ENCODE assay signal across 1 cellular context in the genomic region with DNA sequence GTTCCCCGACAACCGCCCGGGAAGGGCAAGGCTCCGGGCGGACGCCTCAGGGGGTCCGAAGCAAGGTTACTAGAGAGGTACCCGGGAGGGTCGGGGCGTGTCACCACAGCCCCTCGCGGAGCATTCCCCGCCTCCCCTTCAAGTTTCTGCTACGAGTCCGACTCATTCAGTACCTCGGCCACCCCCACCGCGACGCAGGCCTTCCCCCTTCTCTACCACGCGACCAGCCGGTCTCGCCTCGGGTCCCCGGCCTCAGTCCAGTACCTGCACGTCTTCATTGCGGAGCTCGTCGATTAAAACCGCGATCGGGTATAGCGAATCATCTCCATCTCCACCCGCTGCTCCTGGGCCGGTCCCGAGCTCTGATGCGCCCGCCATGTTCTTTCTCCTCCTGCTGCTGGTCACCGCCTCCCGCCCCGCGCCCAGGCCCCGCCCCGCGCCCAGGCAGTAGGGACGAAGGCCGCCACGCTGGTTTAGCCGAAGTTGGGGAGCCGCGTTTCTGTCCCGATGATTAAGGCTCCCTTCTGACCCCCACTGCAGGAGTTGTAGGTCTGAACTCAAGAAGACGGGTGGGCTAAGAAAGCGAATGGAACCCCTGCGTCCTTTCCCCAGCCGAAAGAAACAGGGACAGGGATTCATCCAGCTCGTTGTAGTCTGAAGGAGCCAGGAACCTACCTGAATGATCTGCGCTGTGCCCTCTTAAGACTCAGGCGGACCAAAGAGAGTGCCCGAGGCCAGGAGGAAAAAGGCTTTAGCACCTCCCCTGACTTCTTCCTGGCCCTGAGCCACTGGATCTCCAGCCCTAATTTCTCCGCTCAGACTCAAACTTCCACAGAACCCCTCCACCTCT.
TF ChIP-seq lines count a peak whose summit lies in the region.

A gene (minus strand): TSS at position 406 of the 850 bp plus-strand sequence. CDS start 28 bp downstream, at position 378.

TF ChIP-seq in HEK293, 187 proteins besides CTCF, POLR2A, EP300 and RAD21 (continued from another document and continues in another):
- no peak for TF ChIP-seq ZNF174 (tag by site-specific recombination; IDR thresholded peaks at IDR 0.05)
- TF ChIP-seq ZNF701 (tag by site-specific recombination; IDR thresholded peaks at IDR 0.05) = no peak
- TF ChIP-seq, protein P1, sequence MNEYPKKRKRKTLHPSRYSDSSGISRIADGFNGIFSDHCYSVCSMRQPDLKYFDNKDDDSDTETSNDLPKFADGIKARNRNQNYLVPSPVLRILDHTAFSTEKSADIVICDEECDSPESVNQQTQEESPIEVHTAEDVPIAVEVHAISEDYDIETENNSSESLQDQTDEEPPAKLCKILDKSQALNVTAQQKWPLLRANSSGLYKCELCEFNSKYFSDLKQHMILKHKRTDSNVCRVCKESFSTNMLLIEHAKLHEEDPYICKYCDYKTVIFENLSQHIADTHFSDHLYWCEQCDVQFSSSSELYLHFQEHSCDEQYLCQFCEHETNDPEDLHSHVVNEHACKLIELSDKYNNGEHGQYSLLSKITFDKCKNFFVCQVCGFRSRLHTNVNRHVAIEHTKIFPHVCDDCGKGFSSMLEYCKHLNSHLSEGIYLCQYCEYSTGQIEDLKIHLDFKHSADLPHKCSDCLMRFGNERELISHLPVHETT (tag by site-specific recombination; IDR thresholded peaks at IDR 0.05) = no peak
- TF ChIP-seq, protein P2, sequence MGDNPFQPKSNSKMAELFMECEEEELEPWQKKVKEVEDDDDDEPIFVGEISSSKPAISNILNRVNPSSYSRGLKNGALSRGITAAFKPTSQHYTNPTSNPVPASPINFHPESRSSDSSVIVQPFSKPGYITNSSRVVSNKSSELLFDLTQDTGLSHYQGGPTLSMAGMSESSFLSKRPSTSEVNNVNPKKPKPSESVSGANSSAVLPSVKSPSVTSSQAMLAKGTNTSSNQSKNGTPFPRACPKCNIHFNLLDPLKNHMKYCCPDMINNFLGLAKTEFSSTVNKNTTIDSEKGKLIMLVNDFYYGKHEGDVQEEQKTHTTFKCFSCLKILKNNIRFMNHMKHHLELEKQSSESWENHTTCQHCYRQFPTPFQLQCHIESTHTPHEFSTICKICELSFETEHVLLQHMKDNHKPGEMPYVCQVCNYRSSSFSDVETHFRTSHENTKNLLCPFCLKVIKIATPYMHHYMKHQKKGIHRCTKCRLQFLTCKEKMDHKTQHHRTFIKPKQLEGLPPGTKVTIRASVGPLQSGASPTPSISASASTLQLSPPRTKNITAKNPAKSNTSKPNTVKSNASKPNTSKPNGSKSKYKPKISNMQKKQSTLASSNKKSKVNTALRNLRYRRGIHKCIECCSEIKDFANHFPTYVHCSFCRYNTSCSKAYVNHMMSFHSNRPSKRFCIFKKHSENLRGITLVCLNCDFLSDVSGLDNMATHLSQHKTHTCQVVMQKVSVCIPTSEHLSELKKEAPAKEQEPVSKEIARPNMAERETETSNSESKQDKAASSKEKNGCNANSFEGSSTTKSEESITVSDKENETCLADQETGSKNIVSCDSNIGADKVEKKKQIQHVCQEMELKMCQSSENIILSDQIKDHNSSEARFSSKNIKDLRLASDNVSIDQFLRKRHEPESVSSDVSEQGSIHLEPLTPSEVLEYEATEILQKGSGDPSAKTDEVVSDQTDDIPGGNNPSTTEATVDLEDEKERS (tag by site-specific recombination; IDR thresholded peaks at IDR 0.05) = no peak
- TF ChIP-seq ZNF350 (tag by site-specific recombination; IDR thresholded peaks at IDR 0.05) = no peak
- TF ChIP-seq ZNF433 (tag by site-specific recombination; IDR thresholded peaks at IDR 0.05; ENCODE audit: low read depth) = no peak
- no peak for TF ChIP-seq ZNF664 (tag by site-specific recombination; IDR thresholded peaks at IDR 0.05)
- TF ChIP-seq, protein P3, sequence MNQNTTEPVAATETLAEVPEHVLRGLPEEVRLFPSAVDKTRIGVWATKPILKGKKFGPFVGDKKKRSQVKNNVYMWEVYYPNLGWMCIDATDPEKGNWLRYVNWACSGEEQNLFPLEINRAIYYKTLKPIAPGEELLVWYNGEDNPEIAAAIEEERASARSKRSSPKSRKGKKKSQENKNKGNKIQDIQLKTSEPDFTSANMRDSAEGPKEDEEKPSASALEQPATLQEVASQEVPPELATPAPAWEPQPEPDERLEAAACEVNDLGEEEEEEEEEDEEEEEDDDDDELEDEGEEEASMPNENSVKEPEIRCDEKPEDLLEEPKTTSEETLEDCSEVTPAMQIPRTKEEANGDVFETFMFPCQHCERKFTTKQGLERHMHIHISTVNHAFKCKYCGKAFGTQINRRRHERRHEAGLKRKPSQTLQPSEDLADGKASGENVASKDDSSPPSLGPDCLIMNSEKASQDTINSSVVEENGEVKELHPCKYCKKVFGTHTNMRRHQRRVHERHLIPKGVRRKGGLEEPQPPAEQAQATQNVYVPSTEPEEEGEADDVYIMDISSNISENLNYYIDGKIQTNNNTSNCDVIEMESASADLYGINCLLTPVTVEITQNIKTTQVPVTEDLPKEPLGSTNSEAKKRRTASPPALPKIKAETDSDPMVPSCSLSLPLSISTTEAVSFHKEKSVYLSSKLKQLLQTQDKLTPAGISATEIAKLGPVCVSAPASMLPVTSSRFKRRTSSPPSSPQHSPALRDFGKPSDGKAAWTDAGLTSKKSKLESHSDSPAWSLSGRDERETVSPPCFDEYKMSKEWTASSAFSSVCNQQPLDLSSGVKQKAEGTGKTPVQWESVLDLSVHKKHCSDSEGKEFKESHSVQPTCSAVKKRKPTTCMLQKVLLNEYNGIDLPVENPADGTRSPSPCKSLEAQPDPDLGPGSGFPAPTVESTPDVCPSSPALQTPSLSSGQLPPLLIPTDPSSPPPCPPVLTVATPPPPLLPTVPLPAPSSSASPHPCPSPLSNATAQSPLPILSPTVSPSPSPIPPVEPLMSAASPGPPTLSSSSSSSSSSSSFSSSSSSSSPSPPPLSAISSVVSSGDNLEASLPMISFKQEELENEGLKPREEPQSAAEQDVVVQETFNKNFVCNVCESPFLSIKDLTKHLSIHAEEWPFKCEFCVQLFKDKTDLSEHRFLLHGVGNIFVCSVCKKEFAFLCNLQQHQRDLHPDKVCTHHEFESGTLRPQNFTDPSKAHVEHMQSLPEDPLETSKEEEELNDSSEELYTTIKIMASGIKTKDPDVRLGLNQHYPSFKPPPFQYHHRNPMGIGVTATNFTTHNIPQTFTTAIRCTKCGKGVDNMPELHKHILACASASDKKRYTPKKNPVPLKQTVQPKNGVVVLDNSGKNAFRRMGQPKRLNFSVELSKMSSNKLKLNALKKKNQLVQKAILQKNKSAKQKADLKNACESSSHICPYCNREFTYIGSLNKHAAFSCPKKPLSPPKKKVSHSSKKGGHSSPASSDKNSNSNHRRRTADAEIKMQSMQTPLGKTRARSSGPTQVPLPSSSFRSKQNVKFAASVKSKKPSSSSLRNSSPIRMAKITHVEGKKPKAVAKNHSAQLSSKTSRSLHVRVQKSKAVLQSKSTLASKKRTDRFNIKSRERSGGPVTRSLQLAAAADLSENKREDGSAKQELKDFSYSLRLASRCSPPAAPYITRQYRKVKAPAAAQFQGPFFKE (tag by site-specific recombination; IDR thresholded peaks at IDR 0.05; ENCODE audit: borderline replicate concordance) = no peak
- TF ChIP-seq, protein P4, sequence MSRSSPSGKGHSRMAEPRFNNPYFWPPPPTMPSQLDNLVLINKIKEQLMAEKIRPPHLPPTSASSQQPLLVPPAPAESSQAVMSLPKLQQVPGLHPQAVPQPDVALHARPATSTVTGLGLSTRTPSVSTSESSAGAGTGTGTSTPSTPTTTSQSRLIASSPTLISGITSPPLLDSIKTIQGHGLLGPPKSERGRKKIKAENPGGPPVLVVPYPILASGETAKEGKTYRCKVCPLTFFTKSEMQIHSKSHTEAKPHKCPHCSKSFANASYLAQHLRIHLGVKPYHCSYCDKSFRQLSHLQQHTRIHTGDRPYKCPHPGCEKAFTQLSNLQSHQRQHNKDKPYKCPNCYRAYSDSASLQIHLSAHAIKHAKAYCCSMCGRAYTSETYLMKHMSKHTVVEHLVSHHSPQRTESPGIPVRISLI (tag by site-specific recombination; IDR thresholded peaks at IDR 0.05) = no peak
- no peak for TF ChIP-seq ZNF391 (tag by site-specific recombination; IDR thresholded peaks at IDR 0.05; ENCODE audit: borderline replicate concordance, low read depth)
- TF ChIP-seq ZNF777 (tag by site-specific recombination; IDR thresholded peaks at IDR 0.05; ENCODE audit: borderline replicate concordance) = no peak
- TF ChIP-seq ZNF37A (tag by site-specific recombination; IDR thresholded peaks at IDR 0.05) = no peak
- TF ChIP-seq GLIS1 (tag by site-specific recombination; IDR thresholded peaks at IDR 0.05) = peak; percentile 87
- TF ChIP-seq ZNF169 (tag by site-specific recombination; IDR thresholded peaks at IDR 0.05) = no peak
- peak; percentile 91 for TF ChIP-seq ZBTB17 (tag by site-specific recombination; IDR thresholded peaks at IDR 0.05)
- TF ChIP-seq WT1 (tag by site-specific recombination; IDR thresholded peaks at IDR 0.05) = 0 out of 2 replicates have a peak, but pooled peaks have one; percentile 31
- no peak for TF ChIP-seq ZFP3 (tag by site-specific recombination; IDR thresholded peaks at IDR 0.05; ENCODE audit: low read depth)
- no peak for TF ChIP-seq ZNF133 (tag by site-specific recombination; IDR thresholded peaks at IDR 0.05)
- TF ChIP-seq ZNF335 (tag by site-specific recombination; conservative IDR thresholded peaks at IDR 0.05) = peak; percentile 69
- TF ChIP-seq ZNF654 (tag by site-specific recombination; IDR thresholded peaks at IDR 0.05; ENCODE audit: low read depth) = no peak
- TF ChIP-seq ZIC2 (tag by site-specific recombination; IDR thresholded peaks at IDR 0.05) = peak; percentile 41
- no peak for TF ChIP-seq SALL2 (tag by site-specific recombination; IDR thresholded peaks at IDR 0.05; ENCODE audit: borderline replicate concordance)
- no peak for TF ChIP-seq ZNF248 (tag by site-specific recombination; IDR thresholded peaks at IDR 0.05)
- TF ChIP-seq, protein P5, sequence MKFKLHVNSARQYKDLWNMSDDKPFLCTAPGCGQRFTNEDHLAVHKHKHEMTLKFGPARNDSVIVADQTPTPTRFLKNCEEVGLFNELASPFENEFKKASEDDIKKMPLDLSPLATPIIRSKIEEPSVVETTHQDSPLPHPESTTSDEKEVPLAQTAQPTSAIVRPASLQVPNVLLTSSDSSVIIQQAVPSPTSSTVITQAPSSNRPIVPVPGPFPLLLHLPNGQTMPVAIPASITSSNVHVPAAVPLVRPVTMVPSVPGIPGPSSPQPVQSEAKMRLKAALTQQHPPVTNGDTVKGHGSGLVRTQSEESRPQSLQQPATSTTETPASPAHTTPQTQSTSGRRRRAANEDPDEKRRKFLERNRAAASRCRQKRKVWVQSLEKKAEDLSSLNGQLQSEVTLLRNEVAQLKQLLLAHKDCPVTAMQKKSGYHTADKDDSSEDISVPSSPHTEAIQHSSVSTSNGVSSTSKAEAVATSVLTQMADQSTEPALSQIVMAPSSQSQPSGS (tag by site-specific recombination; IDR thresholded peaks at IDR 0.05; ENCODE audit: low read depth) = no peak
- TF ChIP-seq ZNF311 (tag by site-specific recombination; IDR thresholded peaks at IDR 0.05; ENCODE audit: borderline replicate concordance) = no peak
- TF ChIP-seq SCRT1 (tag by site-specific recombination; IDR thresholded peaks at IDR 0.05; ENCODE audit: borderline replicate concordance) = no peak
- no peak for TF ChIP-seq OVOL3 (tag by site-specific recombination; IDR thresholded peaks at IDR 0.05)
- TF ChIP-seq, protein P6, sequence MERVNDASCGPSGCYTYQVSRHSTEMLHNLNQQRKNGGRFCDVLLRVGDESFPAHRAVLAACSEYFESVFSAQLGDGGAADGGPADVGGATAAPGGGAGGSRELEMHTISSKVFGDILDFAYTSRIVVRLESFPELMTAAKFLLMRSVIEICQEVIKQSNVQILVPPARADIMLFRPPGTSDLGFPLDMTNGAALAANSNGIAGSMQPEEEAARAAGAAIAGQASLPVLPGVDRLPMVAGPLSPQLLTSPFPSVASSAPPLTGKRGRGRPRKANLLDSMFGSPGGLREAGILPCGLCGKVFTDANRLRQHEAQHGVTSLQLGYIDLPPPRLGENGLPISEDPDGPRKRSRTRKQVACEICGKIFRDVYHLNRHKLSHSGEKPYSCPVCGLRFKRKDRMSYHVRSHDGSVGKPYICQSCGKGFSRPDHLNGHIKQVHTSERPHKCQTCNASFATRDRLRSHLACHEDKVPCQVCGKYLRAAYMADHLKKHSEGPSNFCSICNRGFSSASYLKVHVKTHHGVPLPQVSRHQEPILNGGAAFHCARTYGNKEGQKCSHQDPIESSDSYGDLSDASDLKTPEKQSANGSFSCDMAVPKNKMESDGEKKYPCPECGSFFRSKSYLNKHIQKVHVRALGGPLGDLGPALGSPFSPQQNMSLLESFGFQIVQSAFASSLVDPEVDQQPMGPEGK (tag by site-specific recombination; IDR thresholded peaks at IDR 0.05) = peak; percentile 37; the same call in 1 of the 2 replicates
- TF ChIP-seq ZNF138 (tag by site-specific recombination; IDR thresholded peaks at IDR 0.05; ENCODE audit: borderline replicate concordance) = no peak
- TF ChIP-seq, protein P7, sequence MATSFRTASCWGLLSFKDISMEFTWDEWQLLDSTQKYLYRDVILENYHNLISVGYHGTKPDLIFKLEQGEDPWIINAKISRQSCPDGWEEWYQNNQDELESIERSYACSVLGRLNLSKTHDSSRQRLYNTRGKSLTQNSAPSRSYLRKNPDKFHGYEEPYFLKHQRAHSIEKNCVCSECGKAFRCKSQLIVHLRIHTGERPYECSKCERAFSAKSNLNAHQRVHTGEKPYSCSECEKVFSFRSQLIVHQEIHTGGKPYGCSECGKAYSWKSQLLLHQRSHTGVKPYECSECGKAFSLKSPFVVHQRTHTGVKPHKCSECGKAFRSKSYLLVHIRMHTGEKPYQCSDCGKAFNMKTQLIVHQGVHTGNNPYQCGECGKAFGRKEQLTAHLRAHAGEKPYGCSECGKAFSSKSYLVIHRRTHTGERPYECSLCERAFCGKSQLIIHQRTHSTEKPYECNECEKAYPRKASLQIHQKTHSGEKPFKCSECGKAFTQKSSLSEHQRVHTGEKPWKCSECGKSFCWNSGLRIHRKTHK (tag by site-specific recombination; IDR thresholded peaks at IDR 0.05) = no peak
- TF ChIP-seq RBAK (tag by site-specific recombination; IDR thresholded peaks at IDR 0.05) = no peak
- TF ChIP-seq ZNF140 (tag by site-specific recombination; IDR thresholded peaks at IDR 0.05) = no peak
- TF ChIP-seq, protein P8, sequence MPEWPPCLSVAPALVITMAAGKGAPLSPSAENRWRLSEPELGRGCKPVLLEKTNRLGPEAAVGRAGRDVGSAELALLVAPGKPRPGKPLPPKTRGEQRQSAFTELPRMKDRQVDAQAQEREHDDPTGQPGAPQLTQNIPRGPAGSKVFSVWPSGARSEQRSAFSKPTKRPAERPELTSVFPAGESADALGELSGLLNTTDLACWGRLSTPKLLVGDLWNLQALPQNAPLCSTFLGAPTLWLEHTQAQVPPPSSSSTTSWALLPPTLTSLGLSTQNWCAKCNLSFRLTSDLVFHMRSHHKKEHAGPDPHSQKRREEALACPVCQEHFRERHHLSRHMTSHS (tag by site-specific recombination; IDR thresholded peaks at IDR 0.05) = no peak
